ENCODE assay signal across 9 cellular contexts in genomic region chr7:6026917-6027316, GRCh38. TPM values are rescaled to one million over a fixed set of nuclear protein-coding genes. Genes with fewer than 3 reads are reported as not detected.
DNase-seq lines count a peak whose midpoint lies in the region; ATAC-seq, FAIRE-seq and TF ChIP-seq lines count a peak whose summit lies in the region.
"Had no signal": no experiment of that assay in that cellular context is flagged by ENCODE, and none has a peak within 500 bp of the region (broad histone marks: within the 10 kb centered on the region; RNA-seq: fewer than 3 reads in every experiment).

No MANE protein-coding gene starts in this region.

- no peaks in the 10 kb centered on the region for H3K9me3 ChIP-seq in kidney (ENCODE audit: control insufficient read depth in 1 of 2, low read length in 2 of 2)
- H3K9me3 ChIP-seq in stomach smooth muscle (ENCODE audit: control insufficient read depth in 2 of 2, low read length in 2 of 2): no peaks in the 10 kb centered on the region
- H3K9me3 ChIP-seq in A673 (ENCODE audit: low read depth, low read length, poor library complexity, severe bottlenecking): no peaks in the 10 kb centered on the region

- CTCF ChIA-PET in activated CD8-positive, alpha-beta memory T cell treated with anti-CD3 and anti-CD28 coated beads, Interleukin-2, amount 10 ng/mL, durations not matched to agents 7 days and 5 days (lab: Charles Lee): interaction anchor here (1.0 to 3.9 kb wide), 7 partner anchors 12 to 170 kb away, joined by 3 to 14 read pairs (median 4); partner anchors contain the start of genes AIMP2 and PMS2
- CTCF ChIA-PET in WTC11 (lab: Charles Lee): interaction anchor here (1.2 to 1.7 kb wide), 5 partner anchors 30 to 171 kb away, joined by 3 to 6 read pairs (median 6); no protein-coding TSS in a partner anchor
- CTCF ChIA-PET in A673 (lab: Charles Lee): no interaction called here

- no peak for DNase-seq in activated CD8-positive, alpha-beta memory T cell treated with anti-CD3 and anti-CD28 coated beads, Interleukin-2, amount 10 ng/mL, durations not matched to agents 7 days and 5 days
- no peak for DNase-seq in activated CD8-positive, alpha-beta memory T cell treated with anti-CD3 and anti-CD28 coated beads, Interleukin-2, amount 50 U/mL, for 48 hours
- no peak for DNase-seq in WTC11 (ENCODE audit: low spot score)
- peak; percentile 29 for DNase-seq in kidney
- no peak for DNase-seq in A673 (ENCODE audit: low spot score)
- no peak for DNase-seq in occipital lobe (lab: John Stamatoyannopoulos, UW)
- no peak for DNase-seq in NCI-H2196 (lab: John Stamatoyannopoulos, UW; ENCODE audit: unreplicated experiment)

- no peaks in the 10 kb centered on the region for H3K27me3 Mint-ChIP-seq in activated CD8-positive, alpha-beta memory T cell treated with anti-CD3 and anti-CD28 coated beads, Interleukin-2, amount 10 ng/mL, durations not matched to agents 7 days and 5 days
- H3K27me3 Mint-ChIP-seq in WTC11 (ENCODE audit: low read depth): no peaks in the 10 kb centered on the region

- TF ChIP-seq CTCF in WTC11 (IDR thresholded peaks at IDR 0.05) (no peak), kidney (IDR thresholded peaks at IDR 0.05; ENCODE audit: borderline replicate concordance, extremely low read depth, insufficient read depth) (no peak), A673 (conservative IDR thresholded peaks at IDR 0.05; ENCODE audit: low read depth, low read length) (no peak)

- H3K9ac ChIP-seq in kidney (ENCODE audit: low read length in 2 of 2) (no peak overlapping the region), stomach smooth muscle (ENCODE audit: low read length in 2 of 2) (no peak overlapping the region)

- no peak overlapping the region for H3K4me3 Mint-ChIP-seq in activated CD8-positive, alpha-beta memory T cell treated with anti-CD3 and anti-CD28 coated beads, Interleukin-2, amount 10 ng/mL, durations not matched to agents 7 days and 5 days
- H3K4me3 Mint-ChIP-seq in WTC11: no peak overlapping the region

- H3K4me1 ChIP-seq in kidney (ENCODE audit: control insufficient read depth in 1 of 2, insufficient read depth in 1 of 2, low read depth in 1 of 2, low read length in 2 of 2) (no peaks in the 10 kb centered on the region), stomach smooth muscle (ENCODE audit: control insufficient read depth, insufficient read depth, low read length) (peaks cover 2% of the 10 kb centered on the region), A673 (ENCODE audit: insufficient read depth, low read length, poor library complexity, severe bottlenecking) (no peaks in the 10 kb centered on the region)

- H3K9me3 Mint-ChIP-seq in activated CD8-positive, alpha-beta memory T cell treated with anti-CD3 and anti-CD28 coated beads, Interleukin-2, amount 10 ng/mL, durations not matched to agents 7 days and 5 days (ENCODE audit: low read depth): no peaks in the 10 kb centered on the region
- no peaks in the 10 kb centered on the region for H3K9me3 Mint-ChIP-seq in WTC11

- no peaks in the 10 kb centered on the region for H3K27me3 ChIP-seq in stomach smooth muscle (ENCODE audit: control insufficient read depth in 1 of 2, insufficient read depth in 2 of 2, low read length in 2 of 2)
- H3K27me3 ChIP-seq in A673 (replicated peaks; ENCODE audit: insufficient read depth, low read depth, low read length, poor library complexity): no peaks in the 10 kb centered on the region

- ATAC-seq in activated CD8-positive, alpha-beta memory T cell treated with anti-CD3 and anti-CD28 coated beads, Interleukin-2, amount 10 ng/mL, durations not matched to agents 7 days and 5 days: no peak
- no peak for ATAC-seq in WTC11

- peak overlapping the region; percentile 85 for H3K27ac Mint-ChIP-seq in activated CD8-positive, alpha-beta memory T cell treated with anti-CD3 and anti-CD28 coated beads, Interleukin-2, amount 10 ng/mL, durations not matched to agents 7 days and 5 days
- peak overlapping the region; percentile 77; the same call in 1 of the 2 replicates for H3K27ac Mint-ChIP-seq in WTC11

- intact Hi-C loops in kidney (cut with DNase I) (no loop called here), A673 (cut with micrococcal nuclease; ENCODE audit: unreplicated experiment) (no loop called here)

- H3K36me3 Mint-ChIP-seq in activated CD8-positive, alpha-beta memory T cell treated with anti-CD3 and anti-CD28 coated beads, Interleukin-2, amount 10 ng/mL, durations not matched to agents 7 days and 5 days: peaks cover 55% of the 10 kb centered on the region
- peaks cover 77% of the 10 kb centered on the region for H3K36me3 Mint-ChIP-seq in WTC11

- H3K27ac ChIP-seq in kidney (ENCODE audit: low read depth in 2 of 2, low read length in 2 of 2) (no peak overlapping the region), stomach smooth muscle (ENCODE audit: low read length) (peak overlapping the region; percentile 31), A673 (ENCODE audit: low read depth, low read length, poor library complexity, severe bottlenecking) (no peak overlapping the region)

- H3K4me3 ChIP-seq in kidney (ENCODE audit: low read length in 2 of 2) (no peak overlapping the region), stomach smooth muscle (ENCODE audit: low read length in 2 of 2) (no peak overlapping the region), A673 (ENCODE audit: low read depth, low read length, poor library complexity, severe bottlenecking) (no peak overlapping the region)

- H3K36me3 ChIP-seq in kidney (ENCODE audit: control insufficient read depth in 1 of 2, insufficient read depth in 2 of 2, low read length in 2 of 2) (peaks cover 31 to 64% of the 10 kb centered on the region in 2 donors), stomach smooth muscle (ENCODE audit: control insufficient read depth in 2 of 2, insufficient read depth in 2 of 2, low read length in 2 of 2) (peaks cover 43 to 56% of the 10 kb centered on the region in 2 donors), A673 (ENCODE audit: insufficient read depth, low read length, poor library complexity, severe bottlenecking) (peaks cover 66% of the 10 kb centered on the region)

- no TSS peak for BruUV-seq in A673 (replicated peaks; lab: Mats Ljungman, UMichigan)

- H3K4me1 Mint-ChIP-seq in activated CD8-positive, alpha-beta memory T cell treated with anti-CD3 and anti-CD28 coated beads, Interleukin-2, amount 10 ng/mL, durations not matched to agents 7 days and 5 days: peaks cover 25% of the 10 kb centered on the region
- peaks cover 2% of the 10 kb centered on the region; the same call in 1 of the 2 replicates for H3K4me1 Mint-ChIP-seq in WTC11

- FAIRE-seq in kidney (lab: Jason Lieb, UNC): no peak

- POLR2A ChIA-PET in WTC11 (lab: Charles Lee): interaction anchor here (0.7 kb wide), 1 partner anchor 336 kb away, joined by 3 read pairs; no protein-coding TSS in a partner anchor
- POLR2A ChIA-PET in A673 (lab: Charles Lee; ENCODE audit: low non-redundant PET): no interaction called here

TF ChIP-seq in WTC11, 78 proteins besides CTCF, POLR2A, EP300 and RAD21 (continues in another document):
- TF ChIP-seq IRF1 (CRISPR knock-in tag; IDR thresholded peaks at IDR 0.05) (no peak), OVOL2 (CRISPR knock-in tag; IDR thresholded peaks at IDR 0.05; ENCODE audit: borderline replicate concordance) (no peak), GTF2I (CRISPR knock-in tag; conservative IDR thresholded peaks at IDR 0.05) (no peak), SP1 (CRISPR knock-in tag; conservative IDR thresholded peaks at IDR 0.05) (no peak)

RNA-seq across cellular contexts. Expression of gene ANKRD61, which starts 4.3 kb away (rescaled TPM):
- under 1 TPM; 0.38 to 0.47 TPM for total RNA-seq in activated CD8-positive, alpha-beta memory T cell treated with anti-CD3 and anti-CD28 coated beads, Interleukin-2, amount 10 ng/mL, durations not matched to agents 7 days and 5 days
- not detected in 3 replicates for total RNA-seq in WTC11 (2021)
- 0.19 TPM for total RNA-seq in kidney
- not detected for polyA plus RNA-seq in kidney (ENCODE audit: insufficient read depth, low read depth, low replicate concordance)
- total RNA-seq in A673 (2021): 0.98 and 1.1 TPM in 2 replicates
- 0.31 TPM for total RNA-seq in occipital lobe

RNA-seq across cellular contexts. Expression of gene AIMP2, which starts 17.8 kb away (rescaled TPM):
- 10 to 100 TPM; 34.8 to 45.6 TPM for total RNA-seq in activated CD8-positive, alpha-beta memory T cell treated with anti-CD3 and anti-CD28 coated beads, Interleukin-2, amount 10 ng/mL, durations not matched to agents 7 days and 5 days
- total RNA-seq in WTC11 (2021) (63.2 to 69.4 TPM (median 67.8 TPM) in 3 replicates), kidney (34.6 TPM), A673 (2021) (87.4 and 90.1 TPM in 2 replicates), occipital lobe (29.0 TPM)
- 55.5 TPM for polyA plus RNA-seq in kidney (ENCODE audit: insufficient read depth, low read depth, low replicate concordance)

RNA-seq across cellular contexts. Expression of gene PMS2, which starts 18.1 kb away (rescaled TPM):
- total RNA-seq in activated CD8-positive, alpha-beta memory T cell treated with anti-CD3 and anti-CD28 coated beads, Interleukin-2, amount 10 ng/mL, durations not matched to agents 7 days and 5 days: 10 to 100 TPM; 22.5 to 24.8 TPM
- total RNA-seq in WTC11 (2021) (13.7 to 14.8 TPM (median 14.6 TPM) in 3 replicates), kidney (21.6 TPM), A673 (2021) (14.6 and 16.8 TPM in 2 replicates), occipital lobe (28.7 TPM)
- 8.9 TPM for polyA plus RNA-seq in kidney (ENCODE audit: insufficient read depth, low read depth, low replicate concordance)

RNA-seq across cellular contexts. Expression of gene EIF2AK1, which starts 32.1 kb away (rescaled TPM):
- 100 to 1,000 TPM; 110 to 124 TPM for total RNA-seq in activated CD8-positive, alpha-beta memory T cell treated with anti-CD3 and anti-CD28 coated beads, Interleukin-2, amount 10 ng/mL, durations not matched to agents 7 days and 5 days
- total RNA-seq in WTC11 (2021) (101 to 112 TPM (median 109 TPM) in 3 replicates), kidney (89.2 TPM), A673 (2021) (118 and 119 TPM in 2 replicates), occipital lobe (74.9 TPM)
- polyA plus RNA-seq in kidney (ENCODE audit: insufficient read depth, low read depth, low replicate concordance): 58.2 TPM

RNA-seq across cellular contexts. Expression of gene RSPH10B, which starts 56.4 kb away (rescaled TPM):
- not detected for total RNA-seq in activated CD8-positive, alpha-beta memory T cell treated with anti-CD3 and anti-CD28 coated beads, Interleukin-2, amount 10 ng/mL, durations not matched to agents 7 days and 5 days
- 0.35 to 0.60 TPM (median 0.55 TPM) in 3 replicates for total RNA-seq in WTC11 (2021)
- total RNA-seq in kidney: 0.79 TPM
- polyA plus RNA-seq in kidney (ENCODE audit: insufficient read depth, low read depth, low replicate concordance): not detected
- total RNA-seq in A673 (2021): 0.41 and 1.0 TPM in 2 replicates
- total RNA-seq in occipital lobe: 1.6 TPM
- total RNA-seq: H4 had no signal
